ENCODE assay signal across 10 cellular contexts in genomic region chr18:63683152-63683551, GRCh38. TPM values are rescaled to one million over a fixed set of nuclear protein-coding genes. Genes with fewer than 3 reads are reported as not detected.
A peak's percentile ranks its signal among the peaks of the same experiment; 100 is the strongest.
DNase-seq lines count a peak whose midpoint lies in the region; ATAC-seq and TF ChIP-seq lines count a peak whose summit lies in the region.
"Had no signal": no experiment of that assay in that cellular context is flagged by ENCODE, and none has a peak within 500 bp of the region (broad histone marks: within the 10 kb centered on the region; RNA-seq: fewer than 3 reads in every experiment).

No MANE protein-coding gene starts in this region.

- peaks cover 4% of the 10 kb centered on the region; the same call in 1 of the 2 replicates for H3K4me1 ChIP-seq in H9 (ENCODE audit: insufficient read depth, low read length)

- H3K27me3 Mint-ChIP-seq in H9 (ENCODE audit: low read depth) (no peaks in the 10 kb centered on the region; the same call in 1 of the 2 replicates), WTC11 (ENCODE audit: low read depth) (no peaks in the 10 kb centered on the region; the same call in 1 of the 2 replicates)
- no peaks in the 10 kb centered on the region for H3K27me3 Mint-ChIP-seq in stimulated activated naive CD8-positive, alpha-beta T cell treated with anti-CD3 and anti-CD28 coated beads, Interleukin-15, amount 100 ng/mL, for 72 hours

- H4K20me1 ChIP-seq in H9 (ENCODE audit: control insufficient read depth, insufficient read depth, insufficient read length): no peaks in the 10 kb centered on the region

- H3K23me2 ChIP-seq in H9 (ENCODE audit: insufficient read length, low read depth, low read length, poor library complexity, severe bottlenecking): no peaks in the 10 kb centered on the region

- H3K23ac ChIP-seq in H9 (ENCODE audit: insufficient read length, low read depth, low read length): no peak overlapping the region

- no peak overlapping the region for H3K56ac ChIP-seq in H9 (ENCODE audit: insufficient read length, low read depth, low read length)

- H3T11ph ChIP-seq in H9 (ENCODE audit: low read length): no peak overlapping the region

- no peak overlapping the region for H2BK20ac ChIP-seq in H9 (ENCODE audit: low read depth, low read length, poor library complexity, severe bottlenecking)

- no peak overlapping the region for H3K27ac ChIP-seq in H9 (ENCODE audit: insufficient read length, low read depth, low read length)

- no peak overlapping the region for H4K8ac ChIP-seq in H9 (replicated peaks; ENCODE audit: insufficient read length, low read depth, low read length)

- no peak overlapping the region for H2AK5ac ChIP-seq in H9 (ENCODE audit: insufficient read length, low read length)

- peak overlapping the region; percentile 49 to 81 (median 73) for H3K27ac Mint-ChIP-seq in H9
- peak overlapping the region; percentile 94 for H3K27ac Mint-ChIP-seq in WTC11
- H3K27ac Mint-ChIP-seq in stimulated activated naive CD8-positive, alpha-beta T cell treated with anti-CD3 and anti-CD28 coated beads, Interleukin-15, amount 100 ng/mL, for 72 hours: no peak overlapping the region
- H3K27ac Mint-ChIP-seq: activated CD4-positive, alpha-beta T cell treated with anti-CD3 and anti-CD28 coated beads for 36 hours had no signal

- H3K9ac ChIP-seq in H9 (ENCODE audit: extremely low read depth, insufficient read length, low read length): no peak overlapping the region

- H3K4me2 ChIP-seq in H9 (ENCODE audit: insufficient read depth, insufficient read length, low read length): no peak overlapping the region

- no peak overlapping the region for H4K91ac ChIP-seq in H9 (ENCODE audit: insufficient read length, low read depth, low read length)

- 100% methylated on average over 1 of the region's 2 CpGs for WGBS in H9 (ENCODE audit: extremely low coverage, insufficient read length, low lambda C conversion rate)

- no peaks in the 10 kb centered on the region for H3K9me3 ChIP-seq in H9 (ENCODE audit: control insufficient read depth, low read depth, low read length)

- no peak overlapping the region for H3K4me3 Mint-ChIP-seq in H9
- no peak overlapping the region for H3K4me3 Mint-ChIP-seq in WTC11
- no peak overlapping the region for H3K4me3 Mint-ChIP-seq in stimulated activated naive CD8-positive, alpha-beta T cell treated with anti-CD3 and anti-CD28 coated beads, Interleukin-15, amount 100 ng/mL, for 72 hours
- H3K4me3 Mint-ChIP-seq: activated CD4-positive, alpha-beta T cell treated with anti-CD3 and anti-CD28 coated beads for 36 hours had no signal

- H3K9me3 Mint-ChIP-seq in H9 (peaks cover 0 to 2% of the 10 kb centered on the region in 2 experiments), WTC11 (peaks cover 12% of the 10 kb centered on the region)
- peaks cover 0 to 5% of the 10 kb centered on the region in 2 donors for H3K9me3 Mint-ChIP-seq in stimulated activated naive CD8-positive, alpha-beta T cell treated with anti-CD3 and anti-CD28 coated beads, Interleukin-15, amount 100 ng/mL, for 72 hours
- H3K9me3 Mint-ChIP-seq: brain had no signal

- H2BK120ac ChIP-seq in H9 (ENCODE audit: low read depth, low read length, poor library complexity, severe bottlenecking): no peak overlapping the region

- H2BK5ac ChIP-seq in H9 (ENCODE audit: insufficient read length, low read length): no peak overlapping the region

- H2AFZ ChIP-seq in H9 (ENCODE audit: low read length): no peak overlapping the region

- no peak overlapping the region for H3K14ac ChIP-seq in H9 (ENCODE audit: insufficient read depth, low read length)

- no peaks in the 10 kb centered on the region for H3K79me1 ChIP-seq in H9 (ENCODE audit: insufficient read depth, low read depth, low read length, poor library complexity, severe bottlenecking)

- TF ChIP-seq CTCF in H9 (conservative IDR thresholded peaks at IDR 0.05) (no peak), WTC11 (IDR thresholded peaks at IDR 0.05) (no peak)

- no peaks in the 10 kb centered on the region for H3K27me3 ChIP-seq in H9 (ENCODE audit: insufficient read depth, low read length)

- H3K18ac ChIP-seq in H9 (ENCODE audit: insufficient read length, low read depth, low read length): no peak overlapping the region

- ATAC-seq in WTC11: peak; percentile 92
- no peak for ATAC-seq in stimulated activated naive CD8-positive, alpha-beta T cell treated with anti-CD3 and anti-CD28 coated beads, Interleukin-15, amount 100 ng/mL, for 72 hours
- ATAC-seq: activated CD4-positive, alpha-beta T cell treated with anti-CD3 and anti-CD28 coated beads for 36 hours had no signal

- H3K79me2 ChIP-seq in H9 (ENCODE audit: insufficient read depth, low read length): no peaks in the 10 kb centered on the region

- peaks cover 16% of the 10 kb centered on the region in 2 experiments for H3K4me1 Mint-ChIP-seq in H9
- H3K4me1 Mint-ChIP-seq in WTC11: peaks cover 15% of the 10 kb centered on the region
- H3K4me1 Mint-ChIP-seq in stimulated activated naive CD8-positive, alpha-beta T cell treated with anti-CD3 and anti-CD28 coated beads, Interleukin-15, amount 100 ng/mL, for 72 hours: no peaks in the 10 kb centered on the region
- H3K4me1 Mint-ChIP-seq: activated CD4-positive, alpha-beta T cell treated with anti-CD3 and anti-CD28 coated beads for 36 hours; brain had no signal

- CTCF ChIA-PET in WTC11 (lab: Charles Lee): interaction anchor here (0.6 to 1.3 kb wide), 4 partner anchors 19 to 173 kb away, joined by 3 to 5 read pairs (median 4); no protein-coding TSS in a partner anchor

- H3K36me3 Mint-ChIP-seq in H9 (ENCODE audit: insufficient read depth in 1 of 3, low read depth in 3 of 3) (peaks cover 0 to 11% (median 0%) of the 10 kb centered on the region in 3 experiments; a peak in 2 of 7 replicates), WTC11 (no peaks in the 10 kb centered on the region)
- H3K36me3 Mint-ChIP-seq: brain had no signal

- peak; percentile 39 for DNase-seq in H9
- DNase-seq in WTC11 (ENCODE audit: low spot score): peak; percentile 13
- peak; percentile 15 for DNase-seq in iPS DF 19.7 (ENCODE audit: low read depth, low spot score)
- DNase-seq in smooth muscle cell of the brain vasculature (ENCODE audit: low read depth, low spot score): peak; percentile 47
- no peak for DNase-seq in Kasumi-1 (lab: John Stamatoyannopoulos, UW)
- no peak for DNase-seq in HUDEP-2 (lab: John Stamatoyannopoulos, UW; ENCODE audit: unreplicated experiment in 76 of 76)
- no peak for DNase-seq in stimulated activated naive CD8-positive, alpha-beta T cell treated with anti-CD3 and anti-CD28 coated beads, Interleukin-15, amount 100 ng/mL, for 72 hours
- DNase-seq: activated CD4-positive, alpha-beta T cell treated with anti-CD3 and anti-CD28 coated beads for 36 hours; left cardiac atrium had no signal

- no peak overlapping the region for H2BK15ac ChIP-seq in H9 (ENCODE audit: low read depth, low read length)

- H3K4ac ChIP-seq in H9 (ENCODE audit: low read depth, low read length): no peak overlapping the region

- POLR2A ChIA-PET in WTC11 (lab: Charles Lee): no interaction called here

- no peak overlapping the region for H2BK12ac ChIP-seq in H9 (ENCODE audit: insufficient read length, low read depth, low read length)

- no peak overlapping the region for H4K5ac ChIP-seq in H9 (ENCODE audit: insufficient read length, low read depth, low read length)

TF ChIP-seq in WTC11, 78 proteins besides CTCF, POLR2A, EP300 and RAD21:
- TF ChIP-seq ZMAT4 (CRISPR knock-in tag; IDR thresholded peaks at IDR 0.05) (no peak), SOX15 (CRISPR knock-in tag; IDR thresholded peaks at IDR 0.05) (no peak), USF1 (CRISPR knock-in tag; IDR thresholded peaks at IDR 0.05) (no peak), ETV6 (CRISPR knock-in tag; IDR thresholded peaks at IDR 0.05) (peak; percentile 41), ZNF232 (CRISPR knock-in tag; IDR thresholded peaks at IDR 0.05) (no peak), HMGXB4 (CRISPR knock-in tag; IDR thresholded peaks at IDR 0.05) (no peak)

RNA-seq across cellular contexts. Expression of gene SERPINB11, which starts 19.6 kb away (rescaled TPM):
- total RNA-seq in H9 (2021) (not detected in 2 replicates), WTC11 (2021) (not detected in 3 replicates)
- total RNA-seq: activated CD4-positive, alpha-beta T cell treated with anti-CD3 and anti-CD28 coated beads for 36 hours; left cardiac atrium had no signal

RNA-seq across cellular contexts. Expression of gene SERPINB3, which starts 21.5 kb away (rescaled TPM):
- total RNA-seq in H9 (2021) (1.7 TPM in 2 replicates), WTC11 (2021) (0.11 to 0.22 TPM in 2 of 3 replicates, not detected in the other)
- total RNA-seq: activated CD4-positive, alpha-beta T cell treated with anti-CD3 and anti-CD28 coated beads for 36 hours; left cardiac atrium had no signal

RNA-seq across cellular contexts. Expression of gene SERPINB4, which starts 39.1 kb away (rescaled TPM):
- total RNA-seq in H9 (2021) (4.1 and 4.3 TPM in 2 replicates), WTC11 (2021) (0.37 to 1.3 TPM (median 0.53 TPM) in 3 replicates)
- total RNA-seq: activated CD4-positive, alpha-beta T cell treated with anti-CD3 and anti-CD28 coated beads for 36 hours; left cardiac atrium had no signal

Comparison
In these comparisons a context has a peak if more than half of its experiments do, and no peak if none do; other contexts are left out.
1. DNase-seq: peak in H9 (single experiment), WTC11 (single experiment), iPS DF 19.7 (single experiment) and smooth muscle cell of the brain vasculature (single experiment); none in Kasumi-1 (0 of 2), HUDEP-2 (0 of 76) and stimulated activated naive CD8-positive, alpha-beta T cell treated with anti-CD3 and anti-CD28 coated beads, Interleukin-15, amount 100 ng/mL, for 72 hours (0 of 2).
2. H3K27ac Mint-ChIP-seq: peak in H9 (3 of 3) and WTC11 (single experiment); none in stimulated activated naive CD8-positive, alpha-beta T cell treated with anti-CD3 and anti-CD28 coated beads, Interleukin-15, amount 100 ng/mL, for 72 hours (0 of 2).